20 cellular contexts compared by ENCODE assay signal in genomic region chr12:48800457-48800856, GRCh38.
"Had no signal": no experiment of that assay in that cellular context is flagged by ENCODE, and none has a peak within 500 bp of the region (broad histone marks: within the 10 kb centered on the region; RNA-seq: fewer than 3 reads in every experiment).

No MANE protein-coding gene starts in this region.

- H3K4me1 ChIP-seq: SJCRH30 had no signal

- H3K27me3 ChIP-seq: SJCRH30 had no signal

- H3K4me3 ChIP-seq: SJCRH30 had no signal

- DNase-seq: KBM-7, MV-4-11, NCI-H1048, NCI-H1105, NCI-H1417, NCI-H1436 treated with DMSO at 0.1 percent for 48 hours, NCI-H1694, NCI-H187 treated with DMSO at 0.1 percent for 48 hours, NCI-H2029 treated with DMSO at 0.1 percent for 48 hours, NCI-H2171 treated with DMSO at 0.1 percent for 48 hours, NCI-H345, NCI-H446 treated with DMSO at 0.1 percent for 48 hours, NCI-H510A treated with DMSO at 0.1 percent for 48 hours, NCI-H526, NCI-H774, RPMI8226, SHP77 treated with DMSO at 0.1 percent for 48 hours, SJCRH30 had no signal

- H3K36me3 ChIP-seq: SJCRH30 had no signal

- ATAC-seq: SK-N-SH treated with all-trans-retinoic acid at 6 μM for 48 hours had no signal

- H3K9me3 ChIP-seq: SJCRH30 had no signal

- H3K27ac ChIP-seq: SJCRH30 had no signal

- FAIRE-seq: RCC 7860 had no signal
